9 cellular contexts compared by ENCODE assay signal in genomic region chr1:227316941-227317540, GRCh38. TPM values are rescaled to one million over a fixed set of nuclear protein-coding genes. Genes with fewer than 3 reads are reported as not detected.
DNase-seq lines count a peak whose midpoint lies in the region; ATAC-seq lines count a peak whose summit lies in the region.
"Had no signal": no experiment of that assay in that cellular context is flagged by ENCODE, and none has a peak within 500 bp of the region (broad histone marks: within the 10 kb centered on the region; RNA-seq: fewer than 3 reads in every experiment).

No MANE protein-coding gene starts in this region.

- WGBS in trophoblast cell (ENCODE audit: extremely low coverage, insufficient coverage, insufficient read length), result no CpG with 5 or more reads among the region's 8 CpGs

- no peak overlapping the region for H2AK5ac ChIP-seq in trophoblast cell (ENCODE audit: low read length)

- no peak overlapping the region for H2BK120ac ChIP-seq in trophoblast cell (ENCODE audit: insufficient read depth, low read length, poor library complexity)

- H3K23ac ChIP-seq in trophoblast cell (ENCODE audit: low read length), result no peak overlapping the region

- no peaks in the 10 kb centered on the region for H3K36me3 ChIP-seq in trophoblast cell (ENCODE audit: control insufficient read depth in 1 of 2, insufficient read depth in 2 of 2, low read length in 2 of 2)

- peaks cover 0 to 3% of the 10 kb centered on the region in 2 experiments for H3K4me1 ChIP-seq in trophoblast cell (ENCODE audit: control insufficient read depth in 1 of 2, insufficient read depth in 2 of 2, low read length in 2 of 2)

- no peak overlapping the region for H3K9ac ChIP-seq in trophoblast cell (ENCODE audit: low read length)

- peaks cover 9% of the 10 kb centered on the region for H3K4me1 Mint-ChIP-seq in activated T-cell treated with anti-CD3 and anti-CD28 coated beads, Interleukin-2, amount 50 U/mL, for 24 hours (ENCODE audit: low read depth)

- H4K91ac ChIP-seq in trophoblast cell (ENCODE audit: low read depth, low read length), result no peak overlapping the region

- no peak overlapping the region for H3K14ac ChIP-seq in trophoblast cell (ENCODE audit: low read length)

- H4K12ac ChIP-seq in trophoblast cell (ENCODE audit: low read depth, low read length), result no peak overlapping the region

- H3K4me3 Mint-ChIP-seq in activated T-cell treated with anti-CD3 and anti-CD28 coated beads, Interleukin-2, amount 50 U/mL, for 24 hours, result peak overlapping the region; percentile 75

- H3K79me1 ChIP-seq in trophoblast cell (ENCODE audit: low read length), result peaks cover 14% of the 10 kb centered on the region

- H3K79me2 ChIP-seq in trophoblast cell (ENCODE audit: control insufficient read depth, insufficient read depth, low read length, poor library complexity), result peaks cover 11% of the 10 kb centered on the region

- H3K27me3 ChIP-seq in trophoblast cell (ENCODE audit: insufficient read depth, low read length), result no peaks in the 10 kb centered on the region

- ATAC-seq in HG03521 (IDR thresholded peaks at IDR 0.05; ENCODE audit: unreplicated experiment), result no peak
- no peak for ATAC-seq in GM21381 (IDR thresholded peaks at IDR 0.05; ENCODE audit: unreplicated experiment)
- ATAC-seq: GM12878 had no signal

- peaks cover 3% of the 10 kb centered on the region for H3K9me3 Mint-ChIP-seq in activated T-cell treated with anti-CD3 and anti-CD28 coated beads, Interleukin-2, amount 50 U/mL, for 24 hours

- no peaks in the 10 kb centered on the region for H3K9me3 ChIP-seq in trophoblast cell (ENCODE audit: insufficient read depth, low read depth, low read length)

- H3K18ac ChIP-seq in trophoblast cell (ENCODE audit: low read length), result no peak overlapping the region

- H2BK5ac ChIP-seq in trophoblast cell (ENCODE audit: low read depth, low read length, poor library complexity), result no peak overlapping the region

- peaks cover 72% of the 10 kb centered on the region for H3K27me3 Mint-ChIP-seq in activated T-cell treated with anti-CD3 and anti-CD28 coated beads, Interleukin-2, amount 50 U/mL, for 24 hours

- H3K36me3 Mint-ChIP-seq in activated T-cell treated with anti-CD3 and anti-CD28 coated beads, Interleukin-2, amount 50 U/mL, for 24 hours (ENCODE audit: low read depth), result no peaks in the 10 kb centered on the region

- H3K27ac Mint-ChIP-seq in activated T-cell treated with anti-CD3 and anti-CD28 coated beads, Interleukin-2, amount 50 U/mL, for 24 hours, result no peak overlapping the region

- H3K4ac ChIP-seq in trophoblast cell (ENCODE audit: low read depth, low read length), result peak overlapping the region; percentile 62

- H3K4me2 ChIP-seq in trophoblast cell (ENCODE audit: low read length), result peak overlapping the region; percentile 72

- no peak overlapping the region for H3K27ac ChIP-seq in trophoblast cell (ENCODE audit: low read depth, low read length)

- H2AFZ ChIP-seq in trophoblast cell (ENCODE audit: insufficient read depth, low read length, poor library complexity), result no peak overlapping the region

- no peak overlapping the region for H3K4me3 ChIP-seq in trophoblast cell (ENCODE audit: low read depth, low read length)
- H3K4me3 ChIP-seq: GM12878 had no signal

- H2BK12ac ChIP-seq in trophoblast cell (ENCODE audit: low read length), result no peak overlapping the region

- H4K8ac ChIP-seq in trophoblast cell (ENCODE audit: low read depth, low read length), result no peak overlapping the region

- DNase-seq in activated T-cell treated with anti-CD3 and anti-CD28 coated beads, Interleukin-2, amount 50 U/mL, for 24 hours, result no peak
- no peak for DNase-seq in activated T-cell treated with anti-CD3 and anti-CD28 coated beads, Interleukin-2, amount 50 U/mL, for 1 hour
- DNase-seq in SW480 (ENCODE audit: low spot score) (peak; percentile 50), fibroblast of peridontal ligament (ENCODE audit: extremely low read depth) (peak; percentile 34), trophoblast cell (no peak), mesenteric fat pad (ENCODE audit: low spot score) (no peak)

RNA-seq across cellular contexts. Expression of gene CDC42BPA, which starts 1.3 kb away (rescaled TPM):
- polyA plus RNA-seq in trophoblast cell (2013), result 7.8 and 8.2 TPM in 2 replicates
- total RNA-seq in mesenteric fat pad, result 42.5 TPM

Comparison
In these comparisons a context has a peak if more than half of its experiments do, and no peak if none do; other contexts are left out.
1. DNase-seq: peak in SW480 (single experiment) and fibroblast of peridontal ligament (single experiment); none in activated T-cell treated with anti-CD3 and anti-CD28 coated beads, Interleukin-2, amount 50 U/mL, for 24 hours (single experiment), activated T-cell treated with anti-CD3 and anti-CD28 coated beads, Interleukin-2, amount 50 U/mL, for 1 hour (single experiment), trophoblast cell (0 of 2) and mesenteric fat pad (single experiment).